10 cellular contexts compared by ENCODE assay signal in genomic region chr14:20679907-20680306, GRCh38. TPM values are rescaled to one million over a fixed set of nuclear protein-coding genes. Genes with fewer than 3 reads are reported as not detected.
DNase-seq lines count a peak whose midpoint lies in the region; ATAC-seq and TF ChIP-seq lines count a peak whose summit lies in the region.
"Had no signal": no experiment of that assay in that cellular context is flagged by ENCODE, and none has a peak within 500 bp of the region (broad histone marks: within the 10 kb centered on the region; RNA-seq: fewer than 3 reads in every experiment).

No MANE protein-coding gene starts in this region.

- no peak overlapping the region for H3K9ac ChIP-seq in HUES64 (ENCODE audit: low read depth, low read length)

- H3K27ac ChIP-seq in HUES64 (ENCODE audit: low read depth, low read length) (no peak overlapping the region), VCaP (peak overlapping the region; percentile 96), lung (ENCODE audit: low read depth in 1 of 2, low read length in 1 of 2) (no peak overlapping the region)

- H3K4me1 ChIP-seq in HUES64 (ENCODE audit: insufficient read depth, low read length) (peaks cover 14% of the 10 kb centered on the region), lung (ENCODE audit: control insufficient read depth in 2 of 2, insufficient read depth in 2 of 2, low read length in 2 of 2) (peaks cover 4 to 9% of the 10 kb centered on the region in 2 donors)

- TF ChIP-seq CTCF in Calu3 (IDR thresholded peaks at IDR 0.05; ENCODE audit: unreplicated experiment) (no peak), VCaP (conservative IDR thresholded peaks at IDR 0.05) (no peak), lung (IDR thresholded peaks at IDR 0.05; ENCODE audit: control extremely low read depth, extremely low read depth) (no peak)

- CTCF ChIA-PET in Calu3 (lab: Charles Lee), result interaction anchor here (0.9 to 2.6 kb wide), 4 partner anchors 8 to 19 kb away, joined by 4 to 15 read pairs (median 6); no protein-coding TSS in a partner anchor

- H3K4me3 Mint-ChIP-seq in Calu3 (ENCODE audit: low read depth, unreplicated experiment), result no peak overlapping the region
- no peak overlapping the region for H3K4me3 Mint-ChIP-seq in activated T-helper 2 cell treated with anti-CD3 and anti-CD28 coated beads, Interferon-gamma antibody, Interleukin-2, Interleukin-4, amounts not matched to agents 10 μg/mL and 5 μg/mL and 100 μg/mL, durations not matched to agents 14 hours and 24 hours and 36 hours (ENCODE audit: low read depth)

- peaks cover 13% of the 10 kb centered on the region for H3K27me3 Mint-ChIP-seq in Calu3 (ENCODE audit: unreplicated experiment)
- H3K27me3 Mint-ChIP-seq in activated T-helper 2 cell treated with anti-CD3 and anti-CD28 coated beads, Interferon-gamma antibody, Interleukin-2, Interleukin-4, amounts not matched to agents 10 μg/mL and 5 μg/mL and 100 μg/mL, durations not matched to agents 14 hours and 24 hours and 36 hours (ENCODE audit: low read depth), result no peaks in the 10 kb centered on the region

- H3K27me3 ChIP-seq in HUES64 (ENCODE audit: insufficient read depth, low read length) (no peaks in the 10 kb centered on the region; the same call in 1 of the 2 replicates), lung (ENCODE audit: control insufficient read depth, insufficient read depth) (no peaks in the 10 kb centered on the region)

- H3K27ac Mint-ChIP-seq in Calu3 (ENCODE audit: unreplicated experiment), result no peak overlapping the region
- H3K27ac Mint-ChIP-seq in activated T-helper 2 cell treated with anti-CD3 and anti-CD28 coated beads, Interferon-gamma antibody, Interleukin-2, Interleukin-4, amounts not matched to agents 10 μg/mL and 5 μg/mL and 100 μg/mL, durations not matched to agents 14 hours and 24 hours and 36 hours, result no peak overlapping the region

- no peak for ATAC-seq in lung (ENCODE audit: insufficient read depth, low FRiP score)

- intact Hi-C loops in Calu3 (cut with micrococcal nuclease; ENCODE audit: unreplicated experiment), result loop anchor here (5.0 kb wide), 3 partner anchors 68 to 348 kb away; partner anchors contain the start of gene CCNB1IP1
- intact Hi-C loops in activated T-helper 2 cell treated with anti-CD3 and anti-CD28 coated beads, Interferon-gamma antibody, Interleukin-2, Interleukin-4, amounts not matched to agents 10 μg/mL and 5 μg/mL and 100 μg/mL, durations not matched to agents 14 hours and 24 hours and 36 hours (cut with micrococcal nuclease), result loop anchor here (5.0 kb wide), 1 partner anchor 263 kb away; no protein-coding TSS in a partner anchor
- intact Hi-C loops in posterior vena cava (cut with DNase I), result loop anchor here (5.0 to 10.0 kb wide), 5 partner anchors 53 to 345 kb away; partner anchors contain the start of genes CCNB1IP1 (in 1 of the 2), PARP2 (in 1 of the 2) and TEP1 (in 1 of the 2)

- H3K9me3 Mint-ChIP-seq in Calu3 (ENCODE audit: low read depth, unreplicated experiment), result no peaks in the 10 kb centered on the region
- H3K9me3 Mint-ChIP-seq in activated T-helper 2 cell treated with anti-CD3 and anti-CD28 coated beads, Interferon-gamma antibody, Interleukin-2, Interleukin-4, amounts not matched to agents 10 μg/mL and 5 μg/mL and 100 μg/mL, durations not matched to agents 14 hours and 24 hours and 36 hours, result no peaks in the 10 kb centered on the region

- no TSS peak for BruUV-seq in Calu3 (replicated peaks; lab: Mats Ljungman, UMichigan)

- peak; percentile 56 for DNase-seq in Calu3
- DNase-seq in lung (ENCODE audit: low spot score), result peak; percentile 60
- no peak for DNase-seq in activated T-helper 2 cell treated with anti-CD3 and anti-CD28 coated beads, Interferon-gamma antibody, Interleukin-2, Interleukin-4, amounts not matched to agents 10 μg/mL and 5 μg/mL and 100 μg/mL, durations not matched to agents 14 hours and 24 hours and 36 hours (ENCODE audit: low spot score)
- no peak for DNase-seq in occipital lobe (lab: John Stamatoyannopoulos, UW)
- DNase-seq in posterior vena cava (ENCODE audit: low spot score), result no peak
- DNase-seq in DMS79 treated with DMSO at 0.1 percent for 48 hours (lab: John Stamatoyannopoulos, UW), result no peak
- DNase-seq: amniotic stem cell had no signal

- H3K4me3 ChIP-seq in HUES64 (ENCODE audit: low read length) (peak overlapping the region; percentile 78; the same call in 1 of the 2 replicates), lung (no peak overlapping the region)

- peaks cover 13% of the 10 kb centered on the region for H3K4me1 Mint-ChIP-seq in Calu3 (ENCODE audit: low read depth, unreplicated experiment)
- H3K4me1 Mint-ChIP-seq in activated T-helper 2 cell treated with anti-CD3 and anti-CD28 coated beads, Interferon-gamma antibody, Interleukin-2, Interleukin-4, amounts not matched to agents 10 μg/mL and 5 μg/mL and 100 μg/mL, durations not matched to agents 14 hours and 24 hours and 36 hours (ENCODE audit: low read depth), result peaks cover 26% of the 10 kb centered on the region

- no peaks in the 10 kb centered on the region for H3K36me3 Mint-ChIP-seq in Calu3 (ENCODE audit: insufficient read depth, unreplicated experiment)
- H3K36me3 Mint-ChIP-seq in activated T-helper 2 cell treated with anti-CD3 and anti-CD28 coated beads, Interferon-gamma antibody, Interleukin-2, Interleukin-4, amounts not matched to agents 10 μg/mL and 5 μg/mL and 100 μg/mL, durations not matched to agents 14 hours and 24 hours and 36 hours (ENCODE audit: low read depth), result no peaks in the 10 kb centered on the region

- H3K36me3 ChIP-seq in HUES64 (ENCODE audit: insufficient read depth, low read length), result no peaks in the 10 kb centered on the region
- H3K36me3 ChIP-seq in lung (ENCODE audit: control insufficient read depth in 2 of 2, insufficient read depth in 2 of 2, low read length in 2 of 2), result no peaks in the 10 kb centered on the region

- H3K9me3 ChIP-seq in HUES64 (ENCODE audit: insufficient read depth, low read depth, low read length) (no peaks in the 10 kb centered on the region), lung (ENCODE audit: control insufficient read depth in 2 of 2, insufficient read depth in 1 of 2, low read length in 1 of 2) (no peaks in the 10 kb centered on the region)

- 87% methylated on average over 1 of the region's 1 CpG for WGBS in HUES64
- 86 to 96% methylated on average over 1 of the region's 1 CpG for WGBS in lung, 2 donors

RNA-seq across cellular contexts. Expression of gene RNASE4, which starts 4.5 kb away (rescaled TPM):
- 5.3 and 7.3 TPM in 2 replicates for total RNA-seq in Calu3 (2022)
- 0.20 TPM for polyA plus RNA-seq in HUES64 (2013, experiment 1 of 2)
- polyA plus RNA-seq in HUES64 (2013, experiment 2 of 2), result 1.1 TPM
- 10 to 100 TPM; 14.5 to 51.9 TPM for total RNA-seq in lung
- polyA plus RNA-seq in lung, result 10 to 100 TPM; 28.4 to 28.8 TPM
- 0.73 and 1.1 TPM in 2 replicates for total RNA-seq in activated T-helper 2 cell treated with anti-CD3 and anti-CD28 coated beads, Interferon-gamma antibody, Interleukin-2, Interleukin-4, amounts not matched to agents 10 μg/mL and 5 μg/mL and 100 μg/mL, durations not matched to agents 14 hours and 24 hours and 36 hours
- 2.2 TPM for total RNA-seq in occipital lobe
- total RNA-seq in posterior vena cava, result 10 to 100 TPM; 42.3 to 44.3 TPM

RNA-seq across cellular contexts. Expression of gene ANG, which starts 8.7 kb away (rescaled TPM):
- total RNA-seq in Calu3 (2022), result 4.0 and 4.4 TPM in 2 replicates
- 1.1 TPM for polyA plus RNA-seq in HUES64 (2013, experiment 1 of 2)
- polyA plus RNA-seq in HUES64 (2013, experiment 2 of 2), result 1.5 TPM
- total RNA-seq in lung, result 10 to 100 TPM; 14.0 to 16.3 TPM
- polyA plus RNA-seq in lung, result 10 to 100 TPM; 19.6 to 27.5 TPM
- total RNA-seq in activated T-helper 2 cell treated with anti-CD3 and anti-CD28 coated beads, Interferon-gamma antibody, Interleukin-2, Interleukin-4, amounts not matched to agents 10 μg/mL and 5 μg/mL and 100 μg/mL, durations not matched to agents 14 hours and 24 hours and 36 hours, result 0.68 and 0.92 TPM in 2 replicates
- 0.16 TPM for total RNA-seq in occipital lobe
- 10 to 100 TPM; 11.5 to 18.0 TPM for total RNA-seq in posterior vena cava

RNA-seq across cellular contexts. Expression of gene OR6S1, which starts 38.4 kb away (rescaled TPM):
- total RNA-seq in Calu3 (2022) (not detected in 2 replicates), lung (not detected), occipital lobe (not detected), posterior vena cava (not detected)
- polyA plus RNA-seq in HUES64 (2013, experiment 1 of 2), result not detected
- not detected for polyA plus RNA-seq in HUES64 (2013, experiment 2 of 2)
- polyA plus RNA-seq in lung, result not detected
- total RNA-seq in activated T-helper 2 cell treated with anti-CD3 and anti-CD28 coated beads, Interferon-gamma antibody, Interleukin-2, Interleukin-4, amounts not matched to agents 10 μg/mL and 5 μg/mL and 100 μg/mL, durations not matched to agents 14 hours and 24 hours and 36 hours, result not detected in 2 replicates
- total RNA-seq: T-helper 1 cell treated with Interleukin-12 subunit alpha and Interleukin-12 subunit beta and Interleukin-4 antibody, amounts not matched to agents 30 ng/mL and 1 ng/mL, for 36 hours had no signal

Comparison
In these comparisons a context has a peak if more than half of its experiments do, and no peak if none do; other contexts are left out.
1. DNase-seq: peak in Calu3 (single experiment) and lung (single experiment); none in activated T-helper 2 cell treated with anti-CD3 and anti-CD28 coated beads, Interferon-gamma antibody, Interleukin-2, Interleukin-4, amounts not matched to agents 10 μg/mL and 5 μg/mL and 100 μg/mL, durations not matched to agents 14 hours and 24 hours and 36 hours (single experiment), occipital lobe (single experiment), posterior vena cava (single experiment) and DMS79 treated with DMSO at 0.1 percent for 48 hours (single experiment).